Comparison of ENCODE assay signal across 8 cellular contexts in genomic region chr7:27586825-27587224, GRCh38.
DNase-seq lines count a peak whose midpoint lies in the region; ATAC-seq lines count a peak whose summit lies in the region.

No MANE protein-coding gene starts in this region.

- no peaks in the 10 kb centered on the region for H3K4me1 Mint-ChIP-seq in activated naive CD8-positive, alpha-beta T cell treated with anti-CD3 and anti-CD28 coated beads, Interleukin-2, amount 50 U/mL, for 24 hours

- DNase-seq in NCI-H1694 treated with DMSO at 0.1 percent for 48 hours (lab: John Stamatoyannopoulos, UW) (peak; percentile 90), germinal center (ENCODE audit: low spot score) (peak; percentile 45), hepatic stellate cell (ENCODE audit: low spot score) (no peak)
- no peak for DNase-seq in activated CD4-positive, CD25-positive, alpha-beta regulatory T cell treated with anti-CD3 and anti-CD28 coated beads, Interleukin-2, amount 50 U/mL, for 72 hours
- no peak for DNase-seq in activated naive CD4-positive, alpha-beta T cell treated with anti-CD3 and anti-CD28 coated beads, Interleukin-2, amount 50 U/mL, for 72 hours (ENCODE audit: low spot score in 2 of 2)
- DNase-seq in activated naive CD8-positive, alpha-beta T cell treated with anti-CD3 and anti-CD28 coated beads, Interleukin-2, amount 50 U/mL, for 24 hours = no peak

- H3K9me3 Mint-ChIP-seq in activated naive CD4-positive, alpha-beta T cell treated with anti-CD3 and anti-CD28 coated beads, Interleukin-2, amount 50 U/mL, for 72 hours = no peaks in the 10 kb centered on the region
- no peaks in the 10 kb centered on the region for H3K9me3 Mint-ChIP-seq in activated naive CD8-positive, alpha-beta T cell treated with anti-CD3 and anti-CD28 coated beads, Interleukin-2, amount 50 U/mL, for 24 hours

- no peak overlapping the region for H3K27ac Mint-ChIP-seq in activated naive CD4-positive, alpha-beta T cell treated with anti-CD3 and anti-CD28 coated beads, Interleukin-2, amount 50 U/mL, for 72 hours
- H3K27ac Mint-ChIP-seq in activated naive CD8-positive, alpha-beta T cell treated with anti-CD3 and anti-CD28 coated beads, Interleukin-2, amount 50 U/mL, for 24 hours = no peak overlapping the region

- ATAC-seq in GM18517 (IDR thresholded peaks at IDR 0.05; ENCODE audit: unreplicated experiment) (peak; percentile 99), HG02642 (IDR thresholded peaks at IDR 0.05; ENCODE audit: poor library complexity, unreplicated experiment) (peak; percentile 96)
- ATAC-seq in activated naive CD4-positive, alpha-beta T cell treated with anti-CD3 and anti-CD28 coated beads, Interleukin-2, amount 50 U/mL, for 72 hours = no peak
- no peak for ATAC-seq in activated naive CD8-positive, alpha-beta T cell treated with anti-CD3 and anti-CD28 coated beads, Interleukin-2, amount 50 U/mL, for 24 hours

- no peak overlapping the region for H3K4me3 Mint-ChIP-seq in activated naive CD8-positive, alpha-beta T cell treated with anti-CD3 and anti-CD28 coated beads, Interleukin-2, amount 50 U/mL, for 24 hours

- peaks cover 0 to 8% of the 10 kb centered on the region in 2 donors for H3K36me3 Mint-ChIP-seq in activated naive CD4-positive, alpha-beta T cell treated with anti-CD3 and anti-CD28 coated beads, Interleukin-2, amount 50 U/mL, for 72 hours
- peaks cover 1% of the 10 kb centered on the region for H3K36me3 Mint-ChIP-seq in activated naive CD8-positive, alpha-beta T cell treated with anti-CD3 and anti-CD28 coated beads, Interleukin-2, amount 50 U/mL, for 24 hours (ENCODE audit: low read depth)

- H3K27me3 Mint-ChIP-seq in activated naive CD8-positive, alpha-beta T cell treated with anti-CD3 and anti-CD28 coated beads, Interleukin-2, amount 50 U/mL, for 24 hours = no peaks in the 10 kb centered on the region

Comparison
In these comparisons a context has a peak if more than half of its experiments do, and no peak if none do; other contexts are left out.
1. ATAC-seq: peak in GM18517 (single experiment) and HG02642 (single experiment); none in activated naive CD4-positive, alpha-beta T cell treated with anti-CD3 and anti-CD28 coated beads, Interleukin-2, amount 50 U/mL, for 72 hours (0 of 2) and activated naive CD8-positive, alpha-beta T cell treated with anti-CD3 and anti-CD28 coated beads, Interleukin-2, amount 50 U/mL, for 24 hours (single experiment).
2. DNase-seq: peak in NCI-H1694 treated with DMSO at 0.1 percent for 48 hours (single experiment) and germinal center (single experiment); none in activated CD4-positive, CD25-positive, alpha-beta regulatory T cell treated with anti-CD3 and anti-CD28 coated beads, Interleukin-2, amount 50 U/mL, for 72 hours (single experiment), activated naive CD4-positive, alpha-beta T cell treated with anti-CD3 and anti-CD28 coated beads, Interleukin-2, amount 50 U/mL, for 72 hours (0 of 2), hepatic stellate cell (single experiment) and activated naive CD8-positive, alpha-beta T cell treated with anti-CD3 and anti-CD28 coated beads, Interleukin-2, amount 50 U/mL, for 24 hours (single experiment).